In genomic region chr6:14791525-14791924, GRCh38 we compare ENCODE assay signal across 24 cellular contexts.
DNase-seq lines count a peak whose midpoint lies in the region; ATAC-seq, FAIRE-seq and TF ChIP-seq lines count a peak whose summit lies in the region.
"Had no signal": no experiment of that assay in that cellular context is flagged by ENCODE, and none has a peak within 500 bp of the region (broad histone marks: within the 10 kb centered on the region; RNA-seq: fewer than 3 reads in every experiment).

No MANE protein-coding gene starts in this region.

- H3K9me3 Mint-ChIP-seq in activated T-helper 17 cell treated with anti-CD3 and anti-CD28 coated beads, Interleukin-2, amount 50 U/mL, for 72 hours = no peaks in the 10 kb centered on the region
- no peaks in the 10 kb centered on the region for H3K9me3 Mint-ChIP-seq in nephron
- H3K9me3 Mint-ChIP-seq: activated CD4-positive, alpha-beta T cell treated with anti-CD3 and anti-CD28 coated beads, Interleukin-2, amount 10 ng/mL, durations not matched to agents 7 days and 5 days; activated naive CD8-positive, alpha-beta T cell treated with anti-CD3 and anti-CD28 coated beads for 36 hours; activated T-helper 2 cell treated with anti-CD3 and anti-CD28 coated beads, Interferon-gamma antibody, Interleukin-2, Interleukin-4, amounts not matched to agents 10 μg/mL and 5 μg/mL and 100 μg/mL, durations not matched to agents 14 hours and 24 hours and 36 hours had no signal

- CTCF ChIA-PET in BJ (lab: Yijun Ruan, JAX) = interaction anchor here (1.4 kb wide), 1 partner anchor 458 kb away, joined by 4 read pairs; no protein-coding TSS in a partner anchor

- TF ChIP-seq CTCF in BJ (IDR thresholded peaks at IDR 0.05; ENCODE audit: insufficient read depth, low read depth, low read length) = no peak
- TF ChIP-seq CTCF in nephron (IDR thresholded peaks at IDR 0.05; ENCODE audit: unreplicated experiment in 3 of 3) = no peak

- H3K27me3 Mint-ChIP-seq in activated T-helper 17 cell treated with anti-CD3 and anti-CD28 coated beads, Interleukin-2, amount 50 U/mL, for 72 hours = no peaks in the 10 kb centered on the region
- H3K27me3 Mint-ChIP-seq in nephron (ENCODE audit: low read depth) = peaks cover 9% of the 10 kb centered on the region

- DNase-seq in BJ (ENCODE audit: low read depth) (peak; percentile 45), HCEC 1CT (peak; percentile 65), RCC 7860 (ENCODE audit: low spot score) (no peak), left colon (no peak)
- DNase-seq: activated CD4-positive, alpha-beta T cell treated with anti-CD3 and anti-CD28 coated beads, Interleukin-2, amount 10 ng/mL, durations not matched to agents 7 days and 5 days; activated naive CD8-positive, alpha-beta T cell treated with anti-CD3 and anti-CD28 coated beads for 36 hours; body of pancreas; erythroblast; H7; islet precursor cell; NCI-H187; NCI-H2227 treated with DMSO at 0.1 percent for 48 hours; Peyer's patch; stimulated activated naive CD4-positive, alpha-beta T cell; T-helper 2 cell; WERI-Rb-1 had no signal

- no peak overlapping the region for H3K4me3 Mint-ChIP-seq in activated T-helper 17 cell treated with anti-CD3 and anti-CD28 coated beads, Interleukin-2, amount 50 U/mL, for 72 hours
- H3K4me3 Mint-ChIP-seq in nephron = no peak overlapping the region
- H3K4me3 Mint-ChIP-seq: activated CD4-positive, alpha-beta T cell treated with anti-CD3 and anti-CD28 coated beads, Interleukin-2, amount 10 ng/mL, durations not matched to agents 7 days and 5 days; activated naive CD8-positive, alpha-beta T cell treated with anti-CD3 and anti-CD28 coated beads for 36 hours had no signal

- H3K27me3 ChIP-seq in BJ (ENCODE audit: control insufficient read depth, insufficient read depth, low read length) = no peaks in the 10 kb centered on the region
- H3K27me3 ChIP-seq: body of pancreas, MG63, Peyer's patch, vagina had no signal

- no peak for FAIRE-seq in RCC 7860 (lab: Jason Lieb, UNC)
- FAIRE-seq: small intestine had no signal

- no peaks in the 10 kb centered on the region for H3K36me3 ChIP-seq in BJ (ENCODE audit: control insufficient read depth, insufficient read depth, low read length)
- H3K36me3 ChIP-seq: MG63, Peyer's patch, thoracic aorta, vagina, WERI-Rb-1 had no signal

- H3K36me3 Mint-ChIP-seq in activated T-helper 17 cell treated with anti-CD3 and anti-CD28 coated beads, Interleukin-2, amount 50 U/mL, for 72 hours (ENCODE audit: low read depth) = no peaks in the 10 kb centered on the region
- H3K36me3 Mint-ChIP-seq in nephron (ENCODE audit: low read depth) = no peaks in the 10 kb centered on the region
- H3K36me3 Mint-ChIP-seq: activated naive CD8-positive, alpha-beta T cell treated with anti-CD3 and anti-CD28 coated beads for 36 hours had no signal

- ATAC-seq in activated T-helper 17 cell treated with anti-CD3 and anti-CD28 coated beads, Interleukin-2, amount 50 U/mL, for 72 hours (replicated peaks) = peak; percentile 43
- ATAC-seq in GM18517 (IDR thresholded peaks at IDR 0.05; ENCODE audit: unreplicated experiment) = no peak
- ATAC-seq in left colon = no peak
- ATAC-seq: body of pancreas had no signal

- H3K4me1 Mint-ChIP-seq in activated T-helper 17 cell treated with anti-CD3 and anti-CD28 coated beads, Interleukin-2, amount 50 U/mL, for 72 hours = peaks cover 4% of the 10 kb centered on the region
- peaks cover 21% of the 10 kb centered on the region for H3K4me1 Mint-ChIP-seq in nephron

- no peak overlapping the region for H3K4me3 ChIP-seq in BJ (ENCODE audit: low read depth, low read length)
- H3K4me3 ChIP-seq: body of pancreas, MG63, Peyer's patch, thoracic aorta, vagina had no signal

- POLR2A ChIA-PET in BJ (lab: Charles Lee) = no interaction called here

- H3K27ac Mint-ChIP-seq in activated T-helper 17 cell treated with anti-CD3 and anti-CD28 coated beads, Interleukin-2, amount 50 U/mL, for 72 hours = no peak overlapping the region
- peak overlapping the region in 2 of 3 experiments; percentile 48 to 81 for H3K27ac Mint-ChIP-seq in nephron
- H3K27ac Mint-ChIP-seq: activated CD4-positive, alpha-beta T cell treated with anti-CD3 and anti-CD28 coated beads, Interleukin-2, amount 10 ng/mL, durations not matched to agents 7 days and 5 days; activated naive CD8-positive, alpha-beta T cell treated with anti-CD3 and anti-CD28 coated beads for 36 hours; activated T-helper 2 cell treated with anti-CD3 and anti-CD28 coated beads, Interferon-gamma antibody, Interleukin-2, Interleukin-4, amounts not matched to agents 10 μg/mL and 5 μg/mL and 100 μg/mL, durations not matched to agents 14 hours and 24 hours and 36 hours had no signal

- intact Hi-C loops in left colon (cut with DNase I, micrococcal nuclease) = no loop called here

Comparison
In these comparisons a context has a peak if more than half of its experiments do, and no peak if none do; other contexts are left out.
1. DNase-seq: peak in BJ (single experiment) and HCEC 1CT (single experiment); none in RCC 7860 (single experiment) and left colon (0 of 2).